Comparison of ENCODE assay signal across 1 cellular context in the genomic region with DNA sequence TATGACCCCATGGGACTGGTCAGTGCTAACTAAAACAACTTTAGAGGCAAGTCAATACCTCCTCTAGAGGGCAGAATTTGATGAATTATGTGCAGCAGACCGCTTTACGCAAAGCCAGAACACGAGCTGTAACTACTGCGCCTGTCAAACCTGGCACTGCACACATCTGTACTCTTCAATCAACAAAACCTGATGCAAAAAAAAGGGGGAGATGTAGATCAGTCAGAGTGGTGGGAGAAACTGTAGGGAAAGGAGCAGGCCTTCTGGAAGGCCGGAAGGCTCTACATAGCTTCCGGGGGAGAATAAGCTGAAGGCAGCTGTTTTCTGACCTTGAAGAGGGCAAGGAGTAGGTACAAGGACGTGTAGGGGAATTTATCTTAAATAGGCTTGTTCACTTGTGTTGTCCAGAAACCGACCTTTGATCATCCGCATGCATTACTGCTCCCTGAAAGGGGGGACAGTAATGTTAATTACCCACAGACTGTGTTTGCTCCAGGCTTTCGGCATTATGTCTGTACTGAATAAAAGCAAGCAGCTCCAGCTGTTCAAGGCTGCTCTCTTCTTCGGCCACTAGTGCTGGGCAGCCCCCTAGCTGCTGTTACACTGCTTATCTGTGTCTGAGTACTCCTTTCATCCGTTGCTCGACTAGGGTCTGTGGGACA.
TF ChIP-seq lines count a peak whose summit lies in the region.

No MANE protein-coding gene starts in this region.

TF ChIP-seq in SK-N-SH treated with all-trans-retinoic acid at 6 μM for 48 hours, 23 proteins besides CTCF, POLR2A, EP300 and RAD21 (continued from another document):
- TF ChIP-seq TSHZ2 (CRISPR knock-in tag; IDR thresholded peaks at IDR 0.05) (no peak), BACH2 (CRISPR knock-in tag; IDR thresholded peaks at IDR 0.05; ENCODE audit: borderline replicate concordance) (no peak), ZNF565 (CRISPR knock-in tag; conservative IDR thresholded peaks at IDR 0.05; ENCODE audit: low read depth) (no peak), GLIS3 (CRISPR knock-in tag; IDR thresholded peaks at IDR 0.05) (no peak), PATZ1 (CRISPR knock-in tag; IDR thresholded peaks at IDR 0.05; ENCODE audit: borderline replicate concordance) (no peak), ZFP3 (CRISPR knock-in tag; IDR thresholded peaks at IDR 0.05) (no peak), POU6F1 (CRISPR knock-in tag; IDR thresholded peaks at IDR 0.05; ENCODE audit: borderline replicate concordance, low read depth) (no peak), TOX (CRISPR knock-in tag; IDR thresholded peaks at IDR 0.05; ENCODE audit: borderline replicate concordance) (no peak), SNAI2 (CRISPR knock-in tag; IDR thresholded peaks at IDR 0.05) (no peak), ISL1 (CRISPR knock-in tag; IDR thresholded peaks at IDR 0.05) (no peak)
- TF ChIP-seq, protein P1, sequence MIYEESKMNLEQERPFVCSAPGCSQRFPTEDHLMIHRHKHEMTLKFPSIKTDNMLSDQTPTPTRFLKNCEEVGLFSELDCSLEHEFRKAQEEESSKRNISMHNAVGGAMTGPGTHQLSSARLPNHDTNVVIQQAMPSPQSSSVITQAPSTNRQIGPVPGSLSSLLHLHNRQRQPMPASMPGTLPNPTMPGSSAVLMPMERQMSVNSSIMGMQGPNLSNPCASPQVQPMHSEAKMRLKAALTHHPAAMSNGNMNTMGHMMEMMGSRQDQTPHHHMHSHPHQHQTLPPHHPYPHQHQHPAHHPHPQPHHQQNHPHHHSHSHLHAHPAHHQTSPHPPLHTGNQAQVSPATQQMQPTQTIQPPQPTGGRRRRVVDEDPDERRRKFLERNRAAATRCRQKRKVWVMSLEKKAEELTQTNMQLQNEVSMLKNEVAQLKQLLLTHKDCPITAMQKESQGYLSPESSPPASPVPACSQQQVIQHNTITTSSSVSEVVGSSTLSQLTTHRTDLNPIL (CRISPR knock-in tag; IDR thresholded peaks at IDR 0.05; ENCODE audit: low read depth) = no peak
- TF ChIP-seq, protein P2, sequence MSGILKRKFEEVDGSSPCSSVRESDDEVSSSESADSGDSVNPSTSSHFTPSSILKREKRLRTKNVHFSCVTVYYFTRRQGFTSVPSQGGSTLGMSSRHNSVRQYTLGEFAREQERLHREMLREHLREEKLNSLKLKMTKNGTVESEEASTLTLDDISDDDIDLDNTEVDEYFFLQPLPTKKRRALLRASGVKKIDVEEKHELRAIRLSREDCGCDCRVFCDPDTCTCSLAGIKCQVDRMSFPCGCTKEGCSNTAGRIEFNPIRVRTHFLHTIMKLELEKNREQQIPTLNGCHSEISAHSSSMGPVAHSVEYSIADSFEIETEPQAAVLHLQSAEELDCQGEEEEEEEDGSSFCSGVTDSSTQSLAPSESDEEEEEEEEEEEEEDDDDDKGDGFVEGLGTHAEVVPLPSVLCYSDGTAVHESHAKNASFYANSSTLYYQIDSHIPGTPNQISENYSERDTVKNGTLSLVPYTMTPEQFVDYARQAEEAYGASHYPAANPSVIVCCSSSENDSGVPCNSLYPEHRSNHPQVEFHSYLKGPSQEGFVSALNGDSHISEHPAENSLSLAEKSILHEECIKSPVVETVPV (CRISPR knock-in tag; IDR thresholded peaks at IDR 0.05) = no peak
